1 cellular context compared by ENCODE assay signal in genomic region chr11:12403122-12403994, GRCh38.
TF ChIP-seq lines count a peak whose summit lies in the region.

No MANE protein-coding gene starts in this region.

TF ChIP-seq in IMR-90, 13 proteins besides CTCF, POLR2A, EP300 and RAD21 (continued from another document):
- TF ChIP-seq CEBPB (IDR thresholded peaks at IDR 0.05; ENCODE audit: low read depth, low read length) = no peak
- TF ChIP-seq CHD1 (IDR thresholded peaks at IDR 0.05; ENCODE audit: low read depth, low read length) = no peak
- no peak for TF ChIP-seq MAFK (IDR thresholded peaks at IDR 0.05; ENCODE audit: low read depth, low read length)
- TF ChIP-seq MXI1 (IDR thresholded peaks at IDR 0.05; ENCODE audit: borderline replicate concordance, low read depth, low read length) = no peak
- TF ChIP-seq FOS (IDR thresholded peaks at IDR 0.05; ENCODE audit: low read depth, low read length) = no peak
- TF ChIP-seq RFX5 (IDR thresholded peaks at IDR 0.05; ENCODE audit: low read depth, low read length) = no peak
- TF ChIP-seq BHLHE40 (IDR thresholded peaks at IDR 0.05; ENCODE audit: low read depth, low read length) = no peak
- no peak for TF ChIP-seq ELK1 (IDR thresholded peaks at IDR 0.05; ENCODE audit: borderline replicate concordance, low read depth, low read length)
- no peak for TF ChIP-seq RCOR1 (IDR thresholded peaks at IDR 0.05; ENCODE audit: insufficient replicate concordance, low read length)
- no peak for TF ChIP-seq NFE2L2 (IDR thresholded peaks at IDR 0.05; ENCODE audit: low read depth, low read length)
